ENCODE assay signal across 8 cellular contexts in the genomic region with DNA sequence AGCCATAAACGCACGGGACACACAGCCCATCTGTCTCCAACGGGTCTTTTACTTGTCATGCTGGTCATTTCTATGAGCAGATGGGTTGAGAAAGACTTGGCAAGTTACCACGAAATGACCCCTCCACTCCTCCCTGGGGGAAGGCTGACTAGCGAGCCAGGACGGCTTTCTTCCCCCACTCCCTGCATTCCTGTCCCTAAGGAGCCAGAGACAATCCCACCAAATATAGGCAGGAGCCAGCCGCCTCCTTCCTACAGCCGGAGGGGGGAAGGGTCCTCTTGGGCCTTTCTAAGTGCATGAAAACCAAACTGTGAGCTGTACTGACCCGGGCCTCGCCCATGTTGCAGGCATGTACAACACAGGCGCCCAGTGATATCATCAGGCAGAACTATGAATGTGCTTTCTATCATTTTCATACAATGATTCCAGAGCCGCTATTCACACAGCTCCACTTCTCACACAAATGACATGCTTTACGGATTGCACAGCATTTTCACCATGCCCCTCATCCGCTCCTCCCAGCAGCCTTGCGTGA. TPM values are rescaled to one million over a fixed set of nuclear protein-coding genes. Genes with fewer than 3 reads are reported as not detected.
DNase-seq lines count a peak whose midpoint lies in the region; ATAC-seq, FAIRE-seq and TF ChIP-seq lines count a peak whose summit lies in the region.
"Had no signal": no experiment of that assay in that cellular context is flagged by ENCODE, and none has a peak within 500 bp of the region (broad histone marks: within the 10 kb centered on the region; RNA-seq: fewer than 3 reads in every experiment).

No MANE protein-coding gene starts in this region.

- no peak for FAIRE-seq in endothelial cell of umbilical vein (lab: Jason Lieb, UNC)

- H3K79me2 ChIP-seq in endothelial cell of umbilical vein (ENCODE audit: control insufficient read depth, insufficient read depth, low read length) (peaks cover 100% of the 10 kb centered on the region), MM.1S (ENCODE audit: low read length) (no peaks in the 10 kb centered on the region)

- H3K4me3 ChIP-seq in endothelial cell of umbilical vein (replicated peaks in 1 of 3; ENCODE audit: insufficient read depth in 1 of 3, low read depth in 1 of 3, low read length in 3 of 3), result no peak overlapping the region
- H3K4me3 ChIP-seq in mucosa of descending colon, result no peak overlapping the region
- H3K4me3 ChIP-seq in urinary bladder (ENCODE audit: low read depth, low read length), result no peak overlapping the region
- no peak overlapping the region for H3K4me3 ChIP-seq in MM.1S (ENCODE audit: low read length)

- H3K36me3 ChIP-seq in endothelial cell of umbilical vein (ENCODE audit: control insufficient read depth in 2 of 2, extremely low read depth in 1 of 2, insufficient read depth in 2 of 2, low read length in 2 of 2), result no peaks in the 10 kb centered on the region
- H3K36me3 ChIP-seq in mucosa of descending colon (ENCODE audit: low read depth), result no peaks in the 10 kb centered on the region
- no peaks in the 10 kb centered on the region for H3K36me3 ChIP-seq in urinary bladder (ENCODE audit: insufficient read depth)
- no peaks in the 10 kb centered on the region for H3K36me3 ChIP-seq in MM.1S (replicated peaks; ENCODE audit: insufficient read depth, low read length)

- no peaks in the 10 kb centered on the region for H3K9me3 ChIP-seq in endothelial cell of umbilical vein (replicated peaks; ENCODE audit: control insufficient read depth, insufficient read depth, low read length)
- no peaks in the 10 kb centered on the region for H3K9me3 ChIP-seq in mucosa of descending colon
- no peaks in the 10 kb centered on the region for H3K9me3 ChIP-seq in MM.1S (replicated peaks; ENCODE audit: insufficient read depth, low read length)

- H3F3A ChIP-seq in MM.1S (ENCODE audit: insufficient read depth, low read length), result no peaks in the 10 kb centered on the region

- peak; percentile 46 for ATAC-seq in mucosa of descending colon

- peaks cover 10% of the 10 kb centered on the region for H4K20me1 ChIP-seq in endothelial cell of umbilical vein (replicated peaks; ENCODE audit: control insufficient read depth, extremely low read depth, insufficient read depth, low read length)
- H4K20me1 ChIP-seq in MM.1S (ENCODE audit: insufficient read depth, low read length), result no peaks in the 10 kb centered on the region

- intact Hi-C loops in endothelial cell of umbilical vein (cut with micrococcal nuclease) (no loop called here), mucosa of descending colon (cut with DNase I, micrococcal nuclease) (no loop called here)

- H3K27ac ChIP-seq in endothelial cell of umbilical vein (ENCODE audit: insufficient read depth, low read depth, low read length) (peak overlapping the region; percentile 49), urinary bladder (ENCODE audit: low read depth) (peak overlapping the region; percentile 11), MM.1S (ENCODE audit: low read length) (no peak overlapping the region)

- no peak overlapping the region for H3K9ac ChIP-seq in endothelial cell of umbilical vein (replicated peaks; ENCODE audit: extremely low read depth, insufficient read depth, low read length)
- H3K9ac ChIP-seq in MM.1S (ENCODE audit: low read length), result no peak overlapping the region

- no peak for TF ChIP-seq CTCF in endothelial cell of umbilical vein (IDR thresholded peaks at IDR 0.05; ENCODE audit: extremely low read depth in 1 of 2, insufficient read depth in 1 of 2, low read depth in 1 of 2, low read length in 2 of 2)
- TF ChIP-seq CTCF in mucosa of descending colon (IDR thresholded peaks at IDR 0.05), result no peak
- TF ChIP-seq CTCF in MM.1S (IDR thresholded peaks at IDR 0.05; ENCODE audit: low read length), result no peak

- H3K9me2 ChIP-seq in MM.1S (replicated peaks; ENCODE audit: insufficient read depth, low read length), result no peaks in the 10 kb centered on the region

- 19% methylated on average over 15 of the region's 15 CpGs for WGBS in urinary bladder

- H3K4me2 ChIP-seq in endothelial cell of umbilical vein (ENCODE audit: insufficient read depth, low read length) (no peak overlapping the region), MM.1S (ENCODE audit: low read depth, low read length) (no peak overlapping the region)

- dilution Hi-C loops in endothelial cell of umbilical vein (cut with MboI; ENCODE audit: extremely low pct_ligation_motif_present, low sequenced_read_pairs), result no loop called here

- H3K4me1 ChIP-seq in endothelial cell of umbilical vein (ENCODE audit: control insufficient read depth, extremely low read depth, insufficient read depth, low read length), result peaks cover 63% of the 10 kb centered on the region
- no peaks in the 10 kb centered on the region for H3K4me1 ChIP-seq in mucosa of descending colon (ENCODE audit: low read depth)
- peaks cover 2% of the 10 kb centered on the region for H3K4me1 ChIP-seq in urinary bladder (ENCODE audit: insufficient read depth)
- H3K4me1 ChIP-seq in MM.1S (ENCODE audit: low read length), result no peaks in the 10 kb centered on the region

- H2AFZ ChIP-seq in endothelial cell of umbilical vein (ENCODE audit: low read depth, low read length) (no peak overlapping the region), MM.1S (ENCODE audit: low read length) (no peak overlapping the region)

- TF ChIP-seq POLR2A in endothelial cell of umbilical vein (IDR thresholded peaks at IDR 0.05; ENCODE audit: low read depth, low read length), result no peak

- peaks cover 4% of the 10 kb centered on the region for H3K9me1 ChIP-seq in endothelial cell of umbilical vein (replicated peaks; ENCODE audit: control insufficient read depth, extremely low read depth, insufficient read depth, low read length)

- DNase-seq in NCI-H82 (lab: John Stamatoyannopoulos, UW) (peak; percentile 76), endothelial cell of umbilical vein (ENCODE audit: low read depth, low spot score) (no peak), mucosa of descending colon (no peak), NCI-H2171 (lab: John Stamatoyannopoulos, UW) (no peak), MM.1S (no peak), inferior parietal cortex (ENCODE audit: extremely low spot score) (no peak)
- DNase-seq: stimulated activated CD8-positive, alpha-beta memory T cell treated with anti-CD3 and anti-CD28 coated beads, Interleukin-4, amount 100 ng/mL, for 48 hours had no signal

- H3K27me3 ChIP-seq in endothelial cell of umbilical vein (ENCODE audit: control insufficient read depth in 2 of 2, insufficient read depth in 2 of 2, low read length in 2 of 2), result no peaks in the 10 kb centered on the region
- peaks cover 98% of the 10 kb centered on the region for H3K27me3 ChIP-seq in MM.1S (replicated peaks; ENCODE audit: insufficient read depth, low read length)

- CTCF ChIA-PET in endothelial cell of umbilical vein (lab: Charles Lee), result interaction anchor here (1.3 kb wide), 1 partner anchor 8 kb away, joined by 3 read pairs; no protein-coding TSS in a partner anchor

- POLR2A ChIA-PET in endothelial cell of umbilical vein (lab: Charles Lee), result no interaction called here

- no TSS peak for BruUV-seq in endothelial cell of umbilical vein (replicated peaks; lab: Mats Ljungman, UMichigan)

TF ChIP-seq in endothelial cell of umbilical vein, 7 proteins besides CTCF, POLR2A, EP300 and RAD21:
- no peak for TF ChIP-seq FOS (IDR thresholded peaks at IDR 0.05; ENCODE audit: borderline replicate concordance, insufficient read depth, low read length)
- TF ChIP-seq POLR2AphosphoS5 (IDR thresholded peaks at IDR 0.05; ENCODE audit: insufficient read depth, low read depth, low read length), result no peak
- no peak for TF ChIP-seq MYC (IDR thresholded peaks at IDR 0.05; ENCODE audit: low read depth, low read length)
- TF ChIP-seq GATA2 (IDR thresholded peaks at IDR 0.05; ENCODE audit: insufficient read depth, insufficient read length, low read depth, low read length), result no peak
- TF ChIP-seq JUN (IDR thresholded peaks at IDR 0.05; ENCODE audit: borderline replicate concordance, insufficient read depth, insufficient read length, low read depth), result no peak
- TF ChIP-seq, protein P1, sequence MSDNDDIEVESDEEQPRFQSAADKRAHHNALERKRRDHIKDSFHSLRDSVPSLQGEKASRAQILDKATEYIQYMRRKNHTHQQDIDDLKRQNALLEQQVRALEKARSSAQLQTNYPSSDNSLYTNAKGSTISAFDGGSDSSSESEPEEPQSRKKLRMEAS (IDR thresholded peaks at IDR 0.05; ENCODE audit: insufficient read depth, insufficient read length), result no peak
- TF ChIP-seq EZH2 (IDR thresholded peaks at IDR 0.05; ENCODE audit: borderline replicate concordance, low read depth, low read length, severe bottlenecking), result no peak
TF ChIP-seq in endothelial cell of umbilical vein: peak in this region for 0.

RNA-seq across cellular contexts. Expression of a gene that starts 28.6 kb away (rescaled TPM):
- 93.3 and 103 TPM in 2 replicates for total RNA-seq in endothelial cell of umbilical vein
- polyA plus RNA-seq in endothelial cell of umbilical vein, result 28.9 and 32.3 TPM in 2 replicates
- 36.1 and 36.5 TPM in 2 replicates for polyA plus RNA-seq in endothelial cell of umbilical vein (2011; cell fraction: cytosol; rRNA removed)
- 101 and 102 TPM in 2 replicates for polyA plus RNA-seq in endothelial cell of umbilical vein (2011; cell fraction: nucleus; rRNA removed)
- polyA plus RNA-seq in endothelial cell of umbilical vein (2012), result 57.8 and 58.4 TPM in 2 replicates
- polyA minus RNA-seq in endothelial cell of umbilical vein, result 63.7 and 66.1 TPM in 2 replicates
- polyA minus RNA-seq in endothelial cell of umbilical vein (2011; cell fraction: cytosol; rRNA and poly(A)+ RNA removed), result 7.4 TPM
- polyA minus RNA-seq in endothelial cell of umbilical vein (2011; cell fraction: nucleus; rRNA and poly(A)+ RNA removed), result 108 and 116 TPM in 2 replicates
- total RNA-seq in mucosa of descending colon, result 10 to 100 TPM; 31.4 to 59.1 (median 37.1) TPM
- 41.8 TPM for total RNA-seq in urinary bladder
- polyA plus RNA-seq in urinary bladder, result 27.8 TPM
